In genomic region chr10:111093741-111094380, GRCh38 we compare ENCODE assay signal across 12 cellular contexts. TPM values are rescaled to one million over a fixed set of nuclear protein-coding genes. Genes with fewer than 3 reads are reported as not detected.
A peak's percentile ranks its signal among the peaks of the same experiment; 100 is the strongest.
DNase-seq lines count a peak whose midpoint lies in the region; ATAC-seq, FAIRE-seq and TF ChIP-seq lines count a peak whose summit lies in the region.
"Had no signal": no experiment of that assay in that cellular context is flagged by ENCODE, and none has a peak within 500 bp of the region (broad histone marks: within the 10 kb centered on the region; RNA-seq: fewer than 3 reads in every experiment).

No MANE protein-coding gene starts in this region.

- ATAC-seq in Right ventricle myocardium superior (ENCODE audit: poor library complexity) (no peak), Right ventricle myocardium inferior (no peak)
- ATAC-seq: HCT116 had no signal

- H3K27me3 ChIP-seq in bronchial epithelial cell (ENCODE audit: control insufficient read depth, insufficient read depth, low read length): no peaks in the 10 kb centered on the region

- H3K36me3 ChIP-seq in bronchial epithelial cell (ENCODE audit: control insufficient read depth, insufficient read depth, low read length): no peaks in the 10 kb centered on the region
- H3K36me3 ChIP-seq: stomach had no signal

- no peak overlapping the region for H3K4me3 ChIP-seq in bronchial epithelial cell (ENCODE audit: low read depth, low read length)
- H3K4me3 ChIP-seq: stomach had no signal

- peak; percentile 5 for DNase-seq in NOMO-1 treated with DMSO at 0.1 percent for 48 hours (lab: John Stamatoyannopoulos, UW; ENCODE audit: unreplicated experiment)
- no peak for DNase-seq in NOMO-1 (lab: John Stamatoyannopoulos, UW; ENCODE audit: unreplicated experiment in 2 of 2)
- DNase-seq in M059J (ENCODE audit: low read depth): peak; percentile 46
- DNase-seq in bronchial epithelial cell (ENCODE audit: low read depth): peak; percentile 59
- DNase-seq in non-pigmented ciliary epithelial cell (ENCODE audit: low read depth): peak; percentile 15
- DNase-seq in NCI-H2171 treated with DMSO at 0.1 percent for 48 hours (lab: John Stamatoyannopoulos, UW): no peak
- no peak for DNase-seq in Right ventricle myocardium superior
- DNase-seq in Right ventricle myocardium inferior (ENCODE audit: missing footprints): no peak
- DNase-seq: NCI-H1048, NCI-H345, stomach had no signal

- FAIRE-seq in bronchial epithelial cell (lab: Jason Lieb, UNC): peak; percentile 89

- no peak for TF ChIP-seq CTCF in bronchial epithelial cell (IDR thresholded peaks at IDR 0.05; ENCODE audit: insufficient read depth, low read length, severe bottlenecking)

- intact Hi-C loops in Right ventricle myocardium superior (cut with DNase I) (no loop called here), Right ventricle myocardium inferior (cut with DNase I) (no loop called here)

RNA-seq across cellular contexts. Expression of gene ADRA2A, which starts 17.0 kb away (rescaled TPM):
- not detected in 2 replicates for total RNA-seq in M059J (2014; rRNA removed; shearing (Covaris generic))
- total RNA-seq in bronchial epithelial cell: not detected in 2 replicates
- total RNA-seq in Right ventricle myocardium superior: 0.67 TPM
- 1.0 TPM for total RNA-seq in Right ventricle myocardium inferior

Comparison
In these comparisons a context has a peak if more than half of its experiments do, and no peak if none do; other contexts are left out.
1. DNase-seq: peak in NOMO-1 treated with DMSO at 0.1 percent for 48 hours (single experiment), M059J (single experiment), bronchial epithelial cell (single experiment) and non-pigmented ciliary epithelial cell (single experiment); none in NOMO-1 (0 of 2), NCI-H2171 treated with DMSO at 0.1 percent for 48 hours (single experiment), Right ventricle myocardium superior (single experiment) and Right ventricle myocardium inferior (single experiment).